17 cellular contexts compared by ENCODE assay signal in the genomic region with DNA sequence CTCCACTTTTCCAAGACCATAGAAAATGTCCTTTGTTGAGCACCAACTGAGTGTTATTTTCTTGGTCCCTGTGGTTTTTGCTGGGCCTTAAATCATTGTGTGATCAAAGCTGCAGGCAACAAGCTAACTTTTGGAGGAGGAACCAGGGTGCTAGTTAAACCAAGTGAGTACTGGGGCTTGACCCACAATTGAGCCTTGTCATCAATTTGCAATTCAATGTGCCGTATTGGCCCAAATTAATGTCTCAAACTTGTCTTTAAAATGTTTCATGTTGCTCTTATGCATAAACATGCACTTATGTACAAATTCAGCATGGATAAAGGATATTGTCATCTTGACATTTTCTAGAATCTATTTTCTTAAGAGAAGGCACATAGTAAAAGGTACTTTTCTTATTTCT.
DNase-seq lines count a peak whose midpoint lies in the region; ATAC-seq and TF ChIP-seq lines count a peak whose summit lies in the region.
"Had no signal": no experiment of that assay in that cellular context is flagged by ENCODE, and none has a peak within 500 bp of the region (broad histone marks: within the 10 kb centered on the region; RNA-seq: fewer than 3 reads in every experiment).

No MANE protein-coding gene starts in this region.

- peaks cover 91% of the 10 kb centered on the region for H3K36me3 Mint-ChIP-seq in stimulated activated naive CD8-positive, alpha-beta T cell treated with anti-CD3 and anti-CD28 coated beads, Interleukin-15, Interleukin-2, amounts not matched to agents 100 ng/mL and 50 ng/mL, for 24 hours (ENCODE audit: low read depth)
- peaks cover 90% of the 10 kb centered on the region for H3K36me3 Mint-ChIP-seq in activated naive CD8-positive, alpha-beta T cell treated with anti-CD3 and anti-CD28 coated beads, Interleukin-2, amount 10 ng/mL, durations not matched to agents 7 days and 5 days

- H3K4me3 ChIP-seq in OCI-LY7 (ENCODE audit: low read depth, low read length, poor library complexity, severe bottlenecking) (no peak overlapping the region), thymus (ENCODE audit: low read length) (peak overlapping the region; percentile 54), suprapubic skin (no peak overlapping the region)
- H3K4me3 ChIP-seq: hepatocyte, prostate gland had no signal

- H3K4me3 Mint-ChIP-seq in stimulated activated naive CD8-positive, alpha-beta T cell treated with anti-CD3 and anti-CD28 coated beads, Interleukin-15, Interleukin-2, amounts not matched to agents 100 ng/mL and 50 ng/mL, for 24 hours = peak overlapping the region; percentile 86
- H3K4me3 Mint-ChIP-seq in activated naive CD8-positive, alpha-beta T cell treated with anti-CD3 and anti-CD28 coated beads, Interleukin-2, amount 10 ng/mL, durations not matched to agents 7 days and 5 days = peak overlapping the region; percentile 99
- H3K4me3 Mint-ChIP-seq: HFFc6 had no signal

- TF ChIP-seq POLR2A in suprapubic skin (IDR thresholded peaks at IDR 0.05) = no peak

- no peaks in the 10 kb centered on the region for H3K27me3 ChIP-seq in thymus (ENCODE audit: control insufficient read depth, insufficient read depth)
- no peaks in the 10 kb centered on the region for H3K27me3 ChIP-seq in suprapubic skin
- H3K27me3 ChIP-seq: hepatocyte had no signal

- H3K27ac ChIP-seq in OCI-LY7 (ENCODE audit: low read depth, low read length, poor library complexity, severe bottlenecking) (no peak overlapping the region), thymus (ENCODE audit: low read depth) (peak overlapping the region; percentile 67), suprapubic skin (no peak overlapping the region)
- H3K27ac ChIP-seq: hepatocyte, prostate gland had no signal

- intact Hi-C loops in OCI-LY7 (cut with micrococcal nuclease; ENCODE audit: unreplicated experiment) = no loop called here

- H3K4me1 ChIP-seq in OCI-LY7 (ENCODE audit: insufficient read depth, low read length, poor library complexity, severe bottlenecking) (peaks cover 83% of the 10 kb centered on the region), thymus (ENCODE audit: control insufficient read depth, insufficient read depth, low read length) (peaks cover 66% of the 10 kb centered on the region), suprapubic skin (peaks cover 29% of the 10 kb centered on the region)
- H3K4me1 ChIP-seq: prostate gland had no signal

- H4K20me1 ChIP-seq in OCI-LY7 (ENCODE audit: insufficient read depth, low read length) = no peaks in the 10 kb centered on the region

- no peaks in the 10 kb centered on the region for H3K9me3 ChIP-seq in OCI-LY7 (ENCODE audit: low read length)
- H3K9me3 ChIP-seq in thymus (ENCODE audit: control insufficient read depth) = no peaks in the 10 kb centered on the region
- no peaks in the 10 kb centered on the region for H3K9me3 ChIP-seq in suprapubic skin
- H3K9me3 ChIP-seq: prostate gland had no signal

- no peak for DNase-seq in stimulated activated naive CD8-positive, alpha-beta T cell treated with anti-CD3 and anti-CD28 coated beads, Interleukin-15, Interleukin-2, amounts not matched to agents 100 U/mL and 50 U/mL, for 24 hours
- DNase-seq in OCI-LY7 (ENCODE audit: low spot score) (no peak), DMS114 treated with DMSO at 0.1 percent for 48 hours (lab: John Stamatoyannopoulos, UW; ENCODE audit: unreplicated experiment) (no peak), NCI-H1694 (lab: John Stamatoyannopoulos, UW) (no peak), suprapubic skin (ENCODE audit: low spot score in 2 of 2) (no peak)
- DNase-seq in activated naive CD8-positive, alpha-beta T cell treated with anti-CD3 and anti-CD28 coated beads, Interleukin-2, amount 10 ng/mL, durations not matched to agents 7 days and 5 days = no peak
- DNase-seq: amniotic stem cell; HFFc6; left ventricle myocardium superior; NCI-H2107; NCI-H510A; NK-92 treated with Interleukin-12 subunit alpha and Interleukin-12 subunit beta, amount 100 ng/mL, for 24 hours; stimulated activated CD4-positive, alpha-beta T cell treated with anti-CD3 and anti-CD28 coated beads, Interleukin-1b, Interleukin-23, amount 100 ng/mL, for 48 hours had no signal

- no peaks in the 10 kb centered on the region for H3K36me3 ChIP-seq in OCI-LY7 (ENCODE audit: insufficient read depth, low read length)
- H3K36me3 ChIP-seq in thymus (ENCODE audit: control insufficient read depth, insufficient read depth) = peaks cover 56% of the 10 kb centered on the region
- H3K36me3 ChIP-seq in suprapubic skin = no peaks in the 10 kb centered on the region
- H3K36me3 ChIP-seq: prostate gland had no signal

- WGBS in thymus = 89% methylated on average over 1 of the region's 1 CpG
- WGBS in suprapubic skin = 93% methylated on average over 1 of the region's 1 CpG

- POLR2A ChIA-PET in OCI-LY7 (lab: Charles Lee) = interaction anchor here (1.0 to 1.4 kb wide), 2 partner anchors 11 to 24 kb away, joined by 3 read pairs; no protein-coding TSS in a partner anchor
- POLR2A ChIA-PET in activated naive CD8-positive, alpha-beta T cell treated with anti-CD3 and anti-CD28 coated beads, Interleukin-2, amount 10 ng/mL, durations not matched to agents 7 days and 5 days (lab: Charles Lee) = interaction anchor here (1.0 to 20.6 kb wide), 9 partner anchors 7 to 790 kb away, joined by 3 to 652 read pairs (median 158); no protein-coding TSS in a partner anchor

- peaks cover 94% of the 10 kb centered on the region for H3K4me1 Mint-ChIP-seq in stimulated activated naive CD8-positive, alpha-beta T cell treated with anti-CD3 and anti-CD28 coated beads, Interleukin-15, Interleukin-2, amounts not matched to agents 100 ng/mL and 50 ng/mL, for 24 hours (ENCODE audit: low read depth)
- peaks cover 83% of the 10 kb centered on the region for H3K4me1 Mint-ChIP-seq in activated naive CD8-positive, alpha-beta T cell treated with anti-CD3 and anti-CD28 coated beads, Interleukin-2, amount 10 ng/mL, durations not matched to agents 7 days and 5 days

- no peaks in the 10 kb centered on the region for H3K9me2 ChIP-seq in OCI-LY7 (ENCODE audit: insufficient read depth, low read length)

- TF ChIP-seq CTCF in OCI-LY7 (conservative IDR thresholded peaks at IDR 0.05; ENCODE audit: low read length) (no peak), suprapubic skin (IDR thresholded peaks at IDR 0.05) (no peak)

- TF ChIP-seq EP300 in suprapubic skin (IDR thresholded peaks at IDR 0.05) = no peak

- ATAC-seq in stimulated activated naive CD8-positive, alpha-beta T cell treated with anti-CD3 and anti-CD28 coated beads, Interleukin-15, Interleukin-2, amounts not matched to agents 100 U/mL and 50 U/mL, for 24 hours = no peak
- ATAC-seq in activated naive CD8-positive, alpha-beta T cell treated with anti-CD3 and anti-CD28 coated beads, Interleukin-2, amount 10 ng/mL, durations not matched to agents 7 days and 5 days (ENCODE audit: low read depth) = no peak
- ATAC-seq: left ventricle myocardium superior had no signal

- peak overlapping the region; percentile 66; the same call in 1 of the 2 replicates for H2AFZ ChIP-seq in OCI-LY7 (ENCODE audit: low read length)
- H2AFZ ChIP-seq: hepatocyte had no signal

- peak overlapping the region; percentile 93 for H3K27ac Mint-ChIP-seq in stimulated activated naive CD8-positive, alpha-beta T cell treated with anti-CD3 and anti-CD28 coated beads, Interleukin-15, Interleukin-2, amounts not matched to agents 100 ng/mL and 50 ng/mL, for 24 hours
- peak overlapping the region; percentile 98 for H3K27ac Mint-ChIP-seq in activated naive CD8-positive, alpha-beta T cell treated with anti-CD3 and anti-CD28 coated beads, Interleukin-2, amount 10 ng/mL, durations not matched to agents 7 days and 5 days
- H3K27ac Mint-ChIP-seq: HFFc6 had no signal

- CTCF ChIA-PET in OCI-LY7 (lab: Charles Lee; ENCODE audit: unreplicated experiment) = interaction anchor here (1.3 kb wide), 1 partner anchor 18 kb away, joined by 3 read pairs; no protein-coding TSS in a partner anchor

- H3K27me3 Mint-ChIP-seq in stimulated activated naive CD8-positive, alpha-beta T cell treated with anti-CD3 and anti-CD28 coated beads, Interleukin-15, Interleukin-2, amounts not matched to agents 100 ng/mL and 50 ng/mL, for 24 hours = no peaks in the 10 kb centered on the region
- H3K27me3 Mint-ChIP-seq in activated naive CD8-positive, alpha-beta T cell treated with anti-CD3 and anti-CD28 coated beads, Interleukin-2, amount 10 ng/mL, durations not matched to agents 7 days and 5 days = no peaks in the 10 kb centered on the region

- no peaks in the 10 kb centered on the region for H3K79me2 ChIP-seq in OCI-LY7 (ENCODE audit: insufficient read depth, low read depth, low read length)
- H3K79me2 ChIP-seq: hepatocyte had no signal

- BruUV-seq in OCI-LY7 (replicated peaks; lab: Mats Ljungman, UMichigan) = no TSS peak

- peak overlapping the region; percentile 49 for H3K4me2 ChIP-seq in OCI-LY7 (ENCODE audit: low read length)
- H3K4me2 ChIP-seq: hepatocyte had no signal

- H3K9me3 Mint-ChIP-seq in stimulated activated naive CD8-positive, alpha-beta T cell treated with anti-CD3 and anti-CD28 coated beads, Interleukin-15, Interleukin-2, amounts not matched to agents 100 ng/mL and 50 ng/mL, for 24 hours = no peaks in the 10 kb centered on the region
- no peaks in the 10 kb centered on the region for H3K9me3 Mint-ChIP-seq in activated naive CD8-positive, alpha-beta T cell treated with anti-CD3 and anti-CD28 coated beads, Interleukin-2, amount 10 ng/mL, durations not matched to agents 7 days and 5 days
- H3K9me3 Mint-ChIP-seq: HFFc6 had no signal
